ENCODE assay signal across 8 cellular contexts in the genomic region with DNA sequence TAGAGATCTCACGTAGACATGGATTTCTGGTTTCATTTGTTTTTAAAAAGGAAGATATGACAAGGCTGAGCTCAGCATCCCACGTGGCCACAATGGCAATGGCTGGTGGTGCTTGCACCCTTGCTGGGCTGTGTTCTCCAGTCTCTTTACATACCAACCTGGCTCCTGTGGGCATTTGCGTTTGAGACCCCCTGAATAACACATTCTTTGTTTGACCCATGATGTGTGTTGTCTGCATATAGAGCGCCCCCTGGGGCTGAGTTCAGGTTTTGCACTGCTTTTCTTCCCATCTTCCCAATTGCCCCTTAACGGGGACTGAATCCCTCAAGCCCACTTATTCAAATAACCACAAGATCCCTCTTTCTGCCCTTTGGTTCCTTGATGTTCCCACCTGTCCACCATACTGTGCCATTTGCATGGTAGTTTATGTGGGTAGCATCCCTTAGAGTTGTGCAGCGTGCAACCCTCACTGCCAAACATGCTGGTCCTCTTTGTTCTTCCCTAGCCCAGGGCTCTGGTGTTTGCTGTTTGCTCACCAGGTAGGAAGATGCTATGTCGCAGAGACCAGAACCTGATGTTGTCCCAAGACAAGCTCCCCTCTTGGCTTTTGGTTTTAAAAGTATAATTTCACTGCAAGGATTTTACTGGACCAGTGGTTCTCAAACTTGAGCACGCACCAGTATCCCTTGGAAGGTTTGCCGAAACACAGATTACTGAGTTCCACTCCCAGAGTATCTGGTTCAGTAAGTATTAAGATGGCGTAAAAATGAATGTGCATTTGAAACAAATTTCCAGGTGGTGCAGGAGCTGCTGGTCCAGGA. TPM values are rescaled to one million over a fixed set of nuclear protein-coding genes. Genes with fewer than 3 reads are reported as not detected.
DNase-seq lines count a peak whose midpoint lies in the region; ATAC-seq and TF ChIP-seq lines count a peak whose summit lies in the region.

No MANE protein-coding gene starts in this region.

- no peaks in the 10 kb centered on the region for H3K4me1 Mint-ChIP-seq in CD4-positive, CD25-positive, alpha-beta regulatory T cell
- H3K4me1 Mint-ChIP-seq in activated CD4-positive, alpha-beta T cell treated with anti-CD3 and anti-CD28 coated beads, Interleukin-2, amount 10 ng/mL, durations not matched to agents 24 days and 14 days: no peaks in the 10 kb centered on the region

- intact Hi-C loops in activated CD4-positive, alpha-beta T cell treated with anti-CD3 and anti-CD28 coated beads, Interleukin-2, amount 10 ng/mL, durations not matched to agents 24 days and 14 days (cut with micrococcal nuclease): loop anchor here (10.0 kb wide), 1 partner anchor 295 kb away; no protein-coding TSS in a partner anchor

- no peaks in the 10 kb centered on the region for H3K36me3 ChIP-seq in CD4-positive, CD25-positive, alpha-beta regulatory T cell (ENCODE audit: control insufficient read depth, insufficient read depth, low read length)

- H3K9me3 Mint-ChIP-seq in CD4-positive, CD25-positive, alpha-beta regulatory T cell: no peaks in the 10 kb centered on the region
- no peaks in the 10 kb centered on the region for H3K9me3 Mint-ChIP-seq in activated CD4-positive, alpha-beta T cell treated with anti-CD3 and anti-CD28 coated beads, Interleukin-2, amount 10 ng/mL, durations not matched to agents 24 days and 14 days

- no peak for ATAC-seq in CD4-positive, CD25-positive, alpha-beta regulatory T cell (ENCODE audit: low read depth in 2 of 2)
- ATAC-seq in HG03095 (IDR thresholded peaks at IDR 0.05; ENCODE audit: unreplicated experiment) (no peak), GM21529 (IDR thresholded peaks at IDR 0.05; ENCODE audit: unreplicated experiment) (no peak)

- no peaks in the 10 kb centered on the region for H3K4me1 ChIP-seq in CD4-positive, CD25-positive, alpha-beta regulatory T cell (ENCODE audit: control insufficient read depth, insufficient read depth, low read length, poor library complexity, severe bottlenecking)

- H3K4me3 Mint-ChIP-seq in CD4-positive, CD25-positive, alpha-beta regulatory T cell: no peak overlapping the region
- no peak overlapping the region for H3K4me3 Mint-ChIP-seq in activated CD4-positive, alpha-beta T cell treated with anti-CD3 and anti-CD28 coated beads, Interleukin-2, amount 10 ng/mL, durations not matched to agents 24 days and 14 days

- peaks cover 14% of the 10 kb centered on the region for H3K27me3 Mint-ChIP-seq in CD4-positive, CD25-positive, alpha-beta regulatory T cell
- H3K27me3 Mint-ChIP-seq in activated CD4-positive, alpha-beta T cell treated with anti-CD3 and anti-CD28 coated beads, Interleukin-2, amount 10 ng/mL, durations not matched to agents 24 days and 14 days: peaks cover 2% of the 10 kb centered on the region

- H3K4me3 ChIP-seq in CD4-positive, CD25-positive, alpha-beta regulatory T cell (ENCODE audit: low read depth, low read length): no peak overlapping the region

- DNase-seq in CD4-positive, CD25-positive, alpha-beta regulatory T cell: peak; percentile 8 to 43 (median 17)
- DNase-seq in HK-2 (ENCODE audit: unreplicated experiment): peak; percentile 42
- peak; percentile 83 for DNase-seq in activated CD4-positive, alpha-beta T cell treated with anti-CD3 and anti-CD28 coated beads, Interleukin-2, amount 10 ng/mL, durations not matched to agents 24 days and 14 days
- peak; percentile 37 to 67 for DNase-seq in erythroblast (lab: John Stamatoyannopoulos, UW)
- DNase-seq in stimulated activated CD4-positive, alpha-beta T cell treated with anti-CD3 and anti-CD28 coated beads, Interleukin-12 subunit alpha, Interleukin-12 subunit beta, amount 100 ng/mL, for 4 hours: peak; percentile 37
- no peak for DNase-seq in SHP77 treated with DMSO at 0.1 percent for 48 hours (lab: John Stamatoyannopoulos, UW)

- no peak for TF ChIP-seq POLR2A in erythroblast (IDR thresholded peaks at IDR 0.05; ENCODE audit: low read length)

- no peaks in the 10 kb centered on the region for H3K36me3 Mint-ChIP-seq in CD4-positive, CD25-positive, alpha-beta regulatory T cell
- no peaks in the 10 kb centered on the region for H3K36me3 Mint-ChIP-seq in activated CD4-positive, alpha-beta T cell treated with anti-CD3 and anti-CD28 coated beads, Interleukin-2, amount 10 ng/mL, durations not matched to agents 24 days and 14 days (ENCODE audit: low read depth)

- no peaks in the 10 kb centered on the region for H3K9me3 ChIP-seq in CD4-positive, CD25-positive, alpha-beta regulatory T cell (ENCODE audit: control insufficient read depth in 2 of 2, low read length in 2 of 2)

- H3K27ac Mint-ChIP-seq in CD4-positive, CD25-positive, alpha-beta regulatory T cell: no peak overlapping the region
- no peak overlapping the region for H3K27ac Mint-ChIP-seq in activated CD4-positive, alpha-beta T cell treated with anti-CD3 and anti-CD28 coated beads, Interleukin-2, amount 10 ng/mL, durations not matched to agents 24 days and 14 days

- H3K27me3 ChIP-seq in CD4-positive, CD25-positive, alpha-beta regulatory T cell (ENCODE audit: control insufficient read depth, insufficient read depth, low read length): no peaks in the 10 kb centered on the region

- no peak overlapping the region for H3K27ac ChIP-seq in CD4-positive, CD25-positive, alpha-beta regulatory T cell (ENCODE audit: insufficient read depth, low read length, poor library complexity, severe bottlenecking)

RNA-seq across cellular contexts. Expression of a gene that starts 38.5 kb away (rescaled TPM):
- 2.4 TPM for total RNA-seq in CD4-positive, CD25-positive, alpha-beta regulatory T cell
- polyA plus RNA-seq in CD4-positive, CD25-positive, alpha-beta regulatory T cell: under 1 TPM in 3 of 4 donors, not detected in 1; 0.10 to 0.76 (median 0.54) TPM
- 0.77 and 1.7 TPM in 2 replicates for total RNA-seq in activated CD4-positive, alpha-beta T cell treated with anti-CD3 and anti-CD28 coated beads, Interleukin-2, amount 10 ng/mL, durations not matched to agents 24 days and 14 days
